In the genomic region with DNA sequence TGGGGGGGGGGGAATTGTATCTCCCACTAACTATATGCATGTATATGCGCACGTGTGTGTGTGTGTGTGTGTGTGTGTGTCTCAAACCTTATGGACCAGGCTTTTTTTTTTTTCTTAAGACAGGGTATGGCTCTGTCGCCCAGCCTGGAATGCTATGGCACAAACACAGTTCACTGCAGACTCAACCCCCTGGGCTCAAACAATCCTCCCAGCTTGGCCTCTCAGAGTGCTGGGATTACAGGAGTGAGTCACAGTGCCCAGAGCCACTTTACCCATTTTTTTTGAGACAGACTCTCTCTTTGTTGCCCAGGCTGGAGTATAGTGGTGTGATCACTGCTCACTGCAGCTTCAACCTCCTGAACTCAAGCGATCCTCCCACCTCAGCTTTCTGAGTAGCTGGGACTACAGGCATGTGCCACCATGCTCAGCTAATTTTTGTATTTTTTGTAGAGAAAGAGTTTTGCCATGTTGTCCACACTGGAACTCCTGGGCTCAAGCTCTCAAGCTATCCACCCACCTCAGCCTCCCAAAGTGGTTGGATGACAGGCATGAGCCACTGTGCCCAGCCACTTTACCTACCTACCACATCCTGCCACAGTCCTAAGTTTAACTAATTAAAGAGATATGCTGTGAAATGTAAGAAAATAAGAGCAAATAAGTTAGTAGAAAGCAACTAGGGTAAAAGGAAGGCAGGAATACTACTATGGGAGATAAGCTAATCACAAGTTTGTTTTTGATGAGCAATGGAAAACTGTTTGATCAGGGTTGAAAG, we compare ENCODE assay signal across 8 cellular contexts. TPM values are rescaled to one million over a fixed set of nuclear protein-coding genes. Genes with fewer than 3 reads are reported as not detected.
DNase-seq lines count a peak whose midpoint lies in the region; ATAC-seq and TF ChIP-seq lines count a peak whose summit lies in the region.

No MANE protein-coding gene starts in this region.

- no peaks in the 10 kb centered on the region for H3K9me2 ChIP-seq in PC-3 (replicated peaks; ENCODE audit: low read length)

- H3K9me3 ChIP-seq in PC-3 (ENCODE audit: low read length) = no peaks in the 10 kb centered on the region

- peaks cover 10% of the 10 kb centered on the region for H3K36me3 Mint-ChIP-seq in osteocyte (ENCODE audit: unreplicated experiment)

- DNase-seq in GM04504 (ENCODE audit: low read depth) (peak; percentile 28), PC-3 (peak; percentile 93), dorsolateral prefrontal cortex (no peak), osteocyte (ENCODE audit: extremely low spot score, unreplicated experiment) (no peak), NCI-H748 treated with DMSO at 0.1 percent for 48 hours (lab: John Stamatoyannopoulos, UW) (no peak)

- CTCF ChIA-PET in PC-3 (lab: Charles Lee) = interaction anchor here (0.7 kb wide), 1 partner anchor 16 kb away, joined by 8 read pairs; no protein-coding TSS in a partner anchor

- intact Hi-C loops in PC-3 (cut with micrococcal nuclease) = loop anchor here (1.0 kb wide), 1 partner anchor 15 kb away; no protein-coding TSS in a partner anchor
- intact Hi-C loops in dorsolateral prefrontal cortex (cut with DNase I) = loop anchor here (5.0 to 10.0 kb wide), 2 partner anchors 226 to 229 kb away; a partner anchor contains a TSS

- peak; percentile 33 for ATAC-seq in PC-3
- no peak for ATAC-seq in HG03039 (IDR thresholded peaks at IDR 0.05; ENCODE audit: unreplicated experiment)
- no peak for ATAC-seq in GM21786 (IDR thresholded peaks at IDR 0.05; ENCODE audit: unreplicated experiment)
- no peak for ATAC-seq in HG02970 (IDR thresholded peaks at IDR 0.05; ENCODE audit: low FRiP score, unreplicated experiment)

- H3K27me3 ChIP-seq in PC-3 (ENCODE audit: low read length) (no peaks in the 10 kb centered on the region), dorsolateral prefrontal cortex (no peaks in the 10 kb centered on the region)

- peaks cover 38% of the 10 kb centered on the region for H3K4me1 Mint-ChIP-seq in osteocyte (ENCODE audit: unreplicated experiment)

- peaks cover 4% of the 10 kb centered on the region for H3F3A ChIP-seq in PC-3 (ENCODE audit: low read length, unreplicated experiment)

- H3K27ac Mint-ChIP-seq in osteocyte (ENCODE audit: unreplicated experiment) = peak overlapping the region; percentile 97

- no peaks in the 10 kb centered on the region for H3K9me3 Mint-ChIP-seq in osteocyte (ENCODE audit: unreplicated experiment)

- no peak overlapping the region for H2AFZ ChIP-seq in PC-3 (ENCODE audit: low read length)

- peaks cover 29% of the 10 kb centered on the region for H3K4me1 ChIP-seq in PC-3 (ENCODE audit: insufficient read depth, low read length)

- H3K36me3 ChIP-seq in PC-3 (ENCODE audit: low read depth, low read length) = no peaks in the 10 kb centered on the region

- peak overlapping the region; percentile 82 for H3K9ac ChIP-seq in PC-3 (ENCODE audit: low read length)

- TF ChIP-seq CTCF in PC-3 (conservative IDR thresholded peaks at IDR 0.05; ENCODE audit: low read depth, low read length) = no peak
- no peak for TF ChIP-seq CTCF in dorsolateral prefrontal cortex (IDR thresholded peaks at IDR 0.05 in 54 of 56, conservative IDR thresholded peaks at IDR 0.05 in 2 of 56; ENCODE audit: low read depth in 1 of 56, partially characterized antibody in 56 of 56)
- TF ChIP-seq CTCF in osteocyte (IDR thresholded peaks at IDR 0.05) = no peak

- POLR2A ChIA-PET in PC-3 (lab: Charles Lee; ENCODE audit: unreplicated experiment) = interaction anchor here (0.5 to 2.2 kb wide), 3 partner anchors 15 to 237 kb away, joined by 4 to 15 read pairs (median 12); no protein-coding TSS in a partner anchor

- H3K79me2 ChIP-seq in PC-3 (ENCODE audit: low read length) = peaks cover 69% of the 10 kb centered on the region

- no TSS peak for BruUV-seq in PC-3 (replicated peaks; lab: Mats Ljungman, UMichigan)

- H3K4me3 ChIP-seq in PC-3 (ENCODE audit: low read length) (peak overlapping the region; percentile 91), dorsolateral prefrontal cortex (peak overlapping the region in 39 of 59 donors; percentile 1 to 97 (median 90))

- H3K27ac ChIP-seq in PC-3 (ENCODE audit: low read length) (peak overlapping the region; percentile 79), dorsolateral prefrontal cortex (peak overlapping the region in 40 of 59 donors; percentile 2 to 100 (median 99))

- H4K20me1 ChIP-seq in PC-3 (ENCODE audit: low read length) = peaks cover 5% of the 10 kb centered on the region; the same call in 1 of the 2 replicates

- H3K4me2 ChIP-seq in PC-3 (ENCODE audit: low read length) = peak overlapping the region; percentile 86

- peak overlapping the region; percentile 97 for H3K4me3 Mint-ChIP-seq in osteocyte (ENCODE audit: unreplicated experiment)

- H3K27me3 Mint-ChIP-seq in osteocyte (ENCODE audit: unreplicated experiment) = no peaks in the 10 kb centered on the region

RNA-seq across cellular contexts. Expression of a gene that starts 2.4 kb away (rescaled TPM):
- total RNA-seq in PC-3 (2014; rRNA removed) (7.5 and 7.6 TPM in 2 replicates), dorsolateral prefrontal cortex (10 to 100 TPM; 12.5 to 32.2 (median 21.1) TPM), osteocyte (18.0 and 18.3 TPM in 2 replicates)

Comparison
In these comparisons a context has a peak if more than half of its experiments do, and no peak if none do; other contexts are left out.
1. DNase-seq: peak in GM04504 (single experiment) and PC-3 (single experiment); none in dorsolateral prefrontal cortex (0 of 10), osteocyte (single experiment) and NCI-H748 treated with DMSO at 0.1 percent for 48 hours (single experiment).